In genomic region chr1:34162852-34163766, GRCh38 we compare ENCODE assay signal across 8 cellular contexts. TPM values are rescaled to one million over a fixed set of nuclear protein-coding genes. Genes with fewer than 3 reads are reported as not detected.
DNase-seq lines count a peak whose midpoint lies in the region; ATAC-seq and TF ChIP-seq lines count a peak whose summit lies in the region.

No MANE protein-coding gene starts in this region.

- H3K4me1 ChIP-seq in thoracic aorta (ENCODE audit: control insufficient read depth in 1 of 2, low read depth in 2 of 2): peaks cover 25 to 42% of the 10 kb centered on the region in 2 donors

- DNase-seq in AG09309 (ENCODE audit: low read depth) (peak; percentile 94), epithelial cell of proximal tubule (ENCODE audit: low read depth) (peak; percentile 25), midbrain (lab: John Stamatoyannopoulos, UW) (peak; percentile 84), thoracic aorta (ENCODE audit: low spot score) (peak; percentile 48)
- no peak for DNase-seq in activated CD4-positive, CD25-positive, alpha-beta regulatory T cell (lab: John Stamatoyannopoulos, UW)

- H3K27me3 Mint-ChIP-seq in T-helper 1 cell treated with Interleukin-12 subunit alpha and Interleukin-12 subunit beta and Interleukin-4 antibody, amounts not matched to agents 30 μg/mL and 1 μg/mL, for 36 hours (ENCODE audit: low read depth): peaks cover 63% of the 10 kb centered on the region

- H3K36me3 Mint-ChIP-seq in T-helper 1 cell treated with Interleukin-12 subunit alpha and Interleukin-12 subunit beta and Interleukin-4 antibody, amounts not matched to agents 30 μg/mL and 1 μg/mL, for 36 hours (ENCODE audit: low read depth): no peaks in the 10 kb centered on the region

- no peaks in the 10 kb centered on the region for H3K9me3 Mint-ChIP-seq in T-helper 1 cell treated with Interleukin-12 subunit alpha and Interleukin-12 subunit beta and Interleukin-4 antibody, amounts not matched to agents 30 μg/mL and 1 μg/mL, for 36 hours

- H3K27ac Mint-ChIP-seq in T-helper 1 cell treated with Interleukin-12 subunit alpha and Interleukin-12 subunit beta and Interleukin-4 antibody, amounts not matched to agents 30 μg/mL and 1 μg/mL, for 36 hours: no peak overlapping the region

- no peaks in the 10 kb centered on the region for H3K36me3 ChIP-seq in thoracic aorta

- H3K9me3 ChIP-seq in thoracic aorta: no peaks in the 10 kb centered on the region

- TF ChIP-seq CTCF in AG09309 (IDR thresholded peaks at IDR 0.05; ENCODE audit: control insufficient read depth, insufficient read depth, low read depth, low read length, missing control alignments) (peak; percentile 97), GM12875 (IDR thresholded peaks at IDR 0.05; ENCODE audit: borderline replicate concordance, insufficient read depth, low read depth, low read length) (peak; percentile 78), epithelial cell of proximal tubule (conservative IDR thresholded peaks at IDR 0.05; ENCODE audit: low read depth, low read length) (peak; percentile 77), thoracic aorta (IDR thresholded peaks at IDR 0.05) (peak; percentile 70)

- no peaks in the 10 kb centered on the region for H3K27me3 ChIP-seq in thoracic aorta (replicated peaks; ENCODE audit: insufficient read depth)

- peak overlapping the region; percentile 90 for H3K4me3 ChIP-seq in AG09309 (ENCODE audit: control insufficient read depth, low read depth, low read length)
- H3K4me3 ChIP-seq in GM12875 (ENCODE audit: low read depth, low read length): peak overlapping the region; percentile 2
- peak overlapping the region; percentile 50 for H3K4me3 ChIP-seq in epithelial cell of proximal tubule (ENCODE audit: low read depth, low read length)
- H3K4me3 ChIP-seq in thoracic aorta: peak overlapping the region; percentile 73

- H3K4me1 Mint-ChIP-seq in T-helper 1 cell treated with Interleukin-12 subunit alpha and Interleukin-12 subunit beta and Interleukin-4 antibody, amounts not matched to agents 30 μg/mL and 1 μg/mL, for 36 hours (ENCODE audit: low read depth): peaks cover 7% of the 10 kb centered on the region

- ATAC-seq in HG03571 (IDR thresholded peaks at IDR 0.05; ENCODE audit: unreplicated experiment) (peak; percentile 62), thoracic aorta (ENCODE audit: insufficient number of reproducible peaks, low FRiP score, low read depth) (peak; percentile 55)

- H3K27ac ChIP-seq in thoracic aorta: no peak overlapping the region

- peak overlapping the region; percentile 67 for H3K4me3 Mint-ChIP-seq in T-helper 1 cell treated with Interleukin-12 subunit alpha and Interleukin-12 subunit beta and Interleukin-4 antibody, amounts not matched to agents 30 μg/mL and 1 μg/mL, for 36 hours

RNA-seq across cellular contexts. Expression of gene CSMD2, which starts 1.9 kb away (rescaled TPM):
- total RNA-seq in epithelial cell of proximal tubule: 0.07 and 0.98 TPM in 2 replicates
- total RNA-seq in thoracic aorta: 1 to 10 TPM; 2.8 to 3.0 TPM

RNA-seq across cellular contexts. Expression of gene C1orf94, which starts 13.6 kb away (rescaled TPM):
- total RNA-seq in epithelial cell of proximal tubule: not detected in 2 replicates
- total RNA-seq in thoracic aorta: not detected

Comparison
In these comparisons a context has a peak if more than half of its experiments do, and no peak if none do; other contexts are left out.
1. DNase-seq: peak in AG09309 (single experiment), epithelial cell of proximal tubule (single experiment), midbrain (single experiment) and thoracic aorta (single experiment); none in activated CD4-positive, CD25-positive, alpha-beta regulatory T cell (0 of 4).
2. H3K4me3 ChIP-seq: peak in every context shown above with its lines; median percentile 90 in AG09309; 73 in thoracic aorta; 50 in epithelial cell of proximal tubule; 2 in GM12875.
3. Peak in every context shown above with its lines, with median percentiles within 50 percentile points of each other: CTCF ChIP-seq.